Comparison of ENCODE assay signal across 3 cellular contexts in the genomic region with DNA sequence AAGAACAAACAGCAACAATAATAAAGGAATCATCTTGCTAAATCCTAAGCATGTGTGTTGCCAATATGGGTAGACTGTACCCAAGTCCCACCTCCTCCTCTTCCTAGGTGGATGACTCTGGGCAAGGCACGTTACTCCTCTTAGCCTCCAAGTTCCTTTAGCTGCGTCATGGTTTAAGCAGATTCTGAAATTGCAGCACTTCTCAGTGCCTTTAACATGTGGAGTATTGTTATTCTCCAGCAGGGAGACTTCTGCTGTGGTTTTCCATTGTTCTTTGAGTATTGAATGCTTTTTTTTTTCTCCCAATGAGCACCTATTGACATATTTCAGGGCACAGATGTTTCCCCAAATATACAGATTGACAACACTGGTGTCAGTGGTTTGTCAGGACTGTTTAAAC.
TF ChIP-seq lines count a peak whose summit lies in the region.

No MANE protein-coding gene starts in this region.

TF ChIP-seq in SK-N-SH, 30 proteins besides CTCF, POLR2A, EP300 and RAD21:
- TF ChIP-seq MEF2A (IDR thresholded peaks at IDR 0.05; ENCODE audit: borderline replicate concordance, low read depth): no peak
- no peak for TF ChIP-seq ELF1 (IDR thresholded peaks at IDR 0.05)
- TF ChIP-seq TAF1 (IDR thresholded peaks at IDR 0.05; ENCODE audit: borderline replicate concordance, low read depth, low read length): no peak
- TF ChIP-seq GABPA (IDR thresholded peaks at IDR 0.05; ENCODE audit: low read depth): no peak
- no peak for TF ChIP-seq TEAD4 (IDR thresholded peaks at IDR 0.05; ENCODE audit: borderline replicate concordance, insufficient read depth)
- no peak for TF ChIP-seq SIN3A (IDR thresholded peaks at IDR 0.05; ENCODE audit: borderline replicate concordance, low read depth, low read length)
- no peak for TF ChIP-seq JUND (IDR thresholded peaks at IDR 0.05)
- TF ChIP-seq MXI1 (IDR thresholded peaks at IDR 0.05; ENCODE audit: low read depth, low read length): no peak
- TF ChIP-seq EZH2phosphoT487 (IDR thresholded peaks at IDR 0.05; ENCODE audit: borderline replicate concordance, low read depth): no peak
- TF ChIP-seq, protein P1, sequence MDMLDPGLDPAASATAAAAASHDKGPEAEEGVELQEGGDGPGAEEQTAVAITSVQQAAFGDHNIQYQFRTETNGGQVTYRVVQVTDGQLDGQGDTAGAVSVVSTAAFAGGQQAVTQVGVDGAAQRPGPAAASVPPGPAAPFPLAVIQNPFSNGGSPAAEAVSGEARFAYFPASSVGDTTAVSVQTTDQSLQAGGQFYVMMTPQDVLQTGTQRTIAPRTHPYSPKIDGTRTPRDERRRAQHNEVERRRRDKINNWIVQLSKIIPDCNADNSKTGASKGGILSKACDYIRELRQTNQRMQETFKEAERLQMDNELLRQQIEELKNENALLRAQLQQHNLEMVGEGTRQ (IDR thresholded peaks at IDR 0.05; ENCODE audit: borderline replicate concordance, low read depth, low read length): no peak
- TF ChIP-seq, protein P2, sequence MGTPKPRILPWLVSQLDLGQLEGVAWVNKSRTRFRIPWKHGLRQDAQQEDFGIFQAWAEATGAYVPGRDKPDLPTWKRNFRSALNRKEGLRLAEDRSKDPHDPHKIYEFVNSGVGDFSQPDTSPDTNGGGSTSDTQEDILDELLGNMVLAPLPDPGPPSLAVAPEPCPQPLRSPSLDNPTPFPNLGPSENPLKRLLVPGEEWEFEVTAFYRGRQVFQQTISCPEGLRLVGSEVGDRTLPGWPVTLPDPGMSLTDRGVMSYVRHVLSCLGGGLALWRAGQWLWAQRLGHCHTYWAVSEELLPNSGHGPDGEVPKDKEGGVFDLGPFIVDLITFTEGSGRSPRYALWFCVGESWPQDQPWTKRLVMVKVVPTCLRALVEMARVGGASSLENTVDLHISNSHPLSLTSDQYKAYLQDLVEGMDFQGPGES (IDR thresholded peaks at IDR 0.05; ENCODE audit: low read depth, low read length): no peak
- no peak for TF ChIP-seq TCF12 (IDR thresholded peaks at IDR 0.05)
- TF ChIP-seq, protein P3, sequence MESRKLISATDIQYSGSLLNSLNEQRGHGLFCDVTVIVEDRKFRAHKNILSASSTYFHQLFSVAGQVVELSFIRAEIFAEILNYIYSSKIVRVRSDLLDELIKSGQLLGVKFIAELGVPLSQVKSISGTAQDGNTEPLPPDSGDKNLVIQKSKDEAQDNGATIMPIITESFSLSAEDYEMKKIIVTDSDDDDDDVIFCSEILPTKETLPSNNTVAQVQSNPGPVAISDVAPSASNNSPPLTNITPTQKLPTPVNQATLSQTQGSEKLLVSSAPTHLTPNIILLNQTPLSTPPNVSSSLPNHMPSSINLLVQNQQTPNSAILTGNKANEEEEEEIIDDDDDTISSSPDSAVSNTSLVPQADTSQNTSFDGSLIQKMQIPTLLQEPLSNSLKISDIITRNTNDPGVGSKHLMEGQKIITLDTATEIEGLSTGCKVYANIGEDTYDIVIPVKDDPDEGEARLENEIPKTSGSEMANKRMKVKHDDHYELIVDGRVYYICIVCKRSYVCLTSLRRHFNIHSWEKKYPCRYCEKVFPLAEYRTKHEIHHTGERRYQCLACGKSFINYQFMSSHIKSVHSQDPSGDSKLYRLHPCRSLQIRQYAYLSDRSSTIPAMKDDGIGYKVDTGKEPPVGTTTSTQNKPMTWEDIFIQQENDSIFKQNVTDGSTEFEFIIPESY (IDR thresholded peaks at IDR 0.05; ENCODE audit: borderline replicate concordance, low read depth): no peak
- no peak for TF ChIP-seq PBX3 (IDR thresholded peaks at IDR 0.05)
- no peak for TF ChIP-seq SMC3 (IDR thresholded peaks at IDR 0.05; ENCODE audit: low read depth, low read length)
- no peak for TF ChIP-seq YY1 (IDR thresholded peaks at IDR 0.05; ENCODE audit: low read depth)
- TF ChIP-seq NFIC (IDR thresholded peaks at IDR 0.05; ENCODE audit: borderline replicate concordance): no peak
- TF ChIP-seq FOSL2 (IDR thresholded peaks at IDR 0.05; ENCODE audit: borderline replicate concordance, low read depth): no peak

TF ChIP-seq in SK-N-SH treated with all-trans-retinoic acid at 6 μM for 48 hours, 23 proteins besides CTCF, POLR2A, EP300 and RAD21:
- TF ChIP-seq RARB (CRISPR knock-in tag; IDR thresholded peaks at IDR 0.05) (no peak), TSHZ2 (CRISPR knock-in tag; IDR thresholded peaks at IDR 0.05) (no peak), GLIS3 (CRISPR knock-in tag; IDR thresholded peaks at IDR 0.05) (no peak)

TF ChIP-seq in H1, 55 proteins besides CTCF, POLR2A, EP300 and RAD21:
- TF ChIP-seq HDAC6 (IDR thresholded peaks at IDR 0.05; ENCODE audit: low read depth, low read length): no peak
- no peak for TF ChIP-seq JUN (IDR thresholded peaks at IDR 0.05; ENCODE audit: low read depth, low read length)
- TF ChIP-seq CHD1 (IDR thresholded peaks at IDR 0.05; ENCODE audit: low read depth, low read length): no peak
- no peak for TF ChIP-seq POU5F1 (IDR thresholded peaks at IDR 0.05; ENCODE audit: low read depth, low read length)
- no peak for TF ChIP-seq YY1 (IDR thresholded peaks at IDR 0.05; ENCODE audit: low read depth, low read length)
- TF ChIP-seq POLR2AphosphoS5 (IDR thresholded peaks at IDR 0.05; ENCODE audit: low read depth, low read length): no peak
- no peak for TF ChIP-seq SAP30 (IDR thresholded peaks at IDR 0.05; ENCODE audit: insufficient read depth, insufficient replicate concordance, low read length)
- TF ChIP-seq TAF1 (IDR thresholded peaks at IDR 0.05; ENCODE audit: low read depth, low read length): no peak
- no peak for TF ChIP-seq ATF2 (IDR thresholded peaks at IDR 0.05; ENCODE audit: low read length)
- no peak for TF ChIP-seq EZH2 (IDR thresholded peaks at IDR 0.05; ENCODE audit: low read depth, low read length, severe bottlenecking)
- TF ChIP-seq, protein P4, sequence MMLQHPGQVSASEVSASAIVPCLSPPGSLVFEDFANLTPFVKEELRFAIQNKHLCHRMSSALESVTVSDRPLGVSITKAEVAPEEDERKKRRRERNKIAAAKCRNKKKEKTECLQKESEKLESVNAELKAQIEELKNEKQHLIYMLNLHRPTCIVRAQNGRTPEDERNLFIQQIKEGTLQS (IDR thresholded peaks at IDR 0.05; ENCODE audit: insufficient read depth, low read depth, low read length): no peak
TF ChIP-seq in H1: peak in this region for 0.
